15 cellular contexts compared by ENCODE assay signal in genomic region chr7:91182819-91183405, GRCh38.
DNase-seq lines count a peak whose midpoint lies in the region; ATAC-seq and TF ChIP-seq lines count a peak whose summit lies in the region.
"Had no signal": no experiment of that assay in that cellular context is flagged by ENCODE, and none has a peak within 500 bp of the region (broad histone marks: within the 10 kb centered on the region; RNA-seq: fewer than 3 reads in every experiment).

No MANE protein-coding gene starts in this region.

- peaks cover 0 to 2% of the 10 kb centered on the region in 2 donors for H3K9me3 ChIP-seq in left lung

- DNase-seq in AG08395 (ENCODE audit: low spot score) (peak; percentile 87), M059J (ENCODE audit: low read depth) (peak; percentile 81), choroid plexus epithelial cell (ENCODE audit: low read depth) (peak; percentile 86), left lung (no peak), cerebellar cortex (ENCODE audit: low spot score) (no peak), coronary artery (ENCODE audit: low spot score) (no peak), NCI-H748 treated with DMSO at 0.1 percent for 48 hours (lab: John Stamatoyannopoulos, UW) (no peak)
- no peak for DNase-seq in naive thymus-derived CD8-positive, alpha-beta T cell
- DNase-seq: activated CD4-positive, CD25-positive, alpha-beta regulatory T cell; activated T-cell treated with anti-CD3 and anti-CD28 coated beads, Interleukin-2, amount 50 U/mL, for 1 hour; kidney; NCI-H1105; NCI-H526 treated with DMSO at 0.1 percent for 48 hours had no signal

- no peaks in the 10 kb centered on the region for H3K4me1 ChIP-seq in left lung

- H3K36me3 Mint-ChIP-seq in naive thymus-derived CD8-positive, alpha-beta T cell = peaks cover 0 to 4% (median 0%) of the 10 kb centered on the region in 3 donors

- H3K4me3 Mint-ChIP-seq in naive thymus-derived CD8-positive, alpha-beta T cell = no peak overlapping the region
- H3K4me3 Mint-ChIP-seq: neural crest cell had no signal

- no peaks in the 10 kb centered on the region for H3K36me3 ChIP-seq in left lung
- H3K36me3 ChIP-seq: cardiac muscle cell had no signal

- POLR2A ChIA-PET in naive thymus-derived CD8-positive, alpha-beta T cell (lab: Charles Lee) = interaction anchor here (0.6 kb wide), 1 partner anchor 13 kb away, joined by 5 read pairs; no protein-coding TSS in a partner anchor

- H3K27ac ChIP-seq in left lung = no peak overlapping the region
- H3K27ac ChIP-seq in coronary artery = no peak overlapping the region
- H3K27ac ChIP-seq: cardiac muscle cell had no signal

- H3K9me3 Mint-ChIP-seq in naive thymus-derived CD8-positive, alpha-beta T cell = peaks cover 0 to 15% (median 0%) of the 10 kb centered on the region in 9 donors

- H3K4me3 ChIP-seq in choroid plexus epithelial cell (ENCODE audit: low read depth, low read length) (no peak overlapping the region), left lung (no peak overlapping the region), coronary artery (no peak overlapping the region)
- H3K4me3 ChIP-seq: cardiac muscle cell had no signal

- intact Hi-C loops in left lung (cut with DNase I) = no loop called here

- no peaks in the 10 kb centered on the region for H3K27me3 ChIP-seq in left lung
- H3K27me3 ChIP-seq: cardiac muscle cell had no signal

- no peak overlapping the region for H3K27ac Mint-ChIP-seq in naive thymus-derived CD8-positive, alpha-beta T cell

- peaks cover 0 to 16% (median 2%) of the 10 kb centered on the region in 5 donors for H3K27me3 Mint-ChIP-seq in naive thymus-derived CD8-positive, alpha-beta T cell

- peak; percentile 71 for ATAC-seq in left lung
- no peak for ATAC-seq in naive thymus-derived CD8-positive, alpha-beta T cell

- TF ChIP-seq CTCF in choroid plexus epithelial cell (conservative IDR thresholded peaks at IDR 0.05; ENCODE audit: low read depth, low read length) (no peak), left lung (IDR thresholded peaks at IDR 0.05) (no peak), coronary artery (IDR thresholded peaks at IDR 0.05) (no peak)

- no peaks in the 10 kb centered on the region for H3K4me1 Mint-ChIP-seq in naive thymus-derived CD8-positive, alpha-beta T cell

Comparison
In these comparisons a context has a peak if more than half of its experiments do, and no peak if none do; other contexts are left out.
1. DNase-seq: peak in AG08395 (single experiment), M059J (single experiment) and choroid plexus epithelial cell (single experiment); none in left lung (0 of 2), cerebellar cortex (single experiment), coronary artery (single experiment), NCI-H748 treated with DMSO at 0.1 percent for 48 hours (single experiment) and naive thymus-derived CD8-positive, alpha-beta T cell (0 of 10).